9 cellular contexts compared by ENCODE assay signal in genomic region chr4:125741825-125742452, GRCh38.
DNase-seq lines count a peak whose midpoint lies in the region; ATAC-seq and TF ChIP-seq lines count a peak whose summit lies in the region.
"Had no signal": no experiment of that assay in that cellular context is flagged by ENCODE, and none has a peak within 500 bp of the region (broad histone marks: within the 10 kb centered on the region; RNA-seq: fewer than 3 reads in every experiment).

No MANE protein-coding gene starts in this region.

- peaks cover 38% of the 10 kb centered on the region for H3K4me1 Mint-ChIP-seq in osteocyte (ENCODE audit: unreplicated experiment)
- no peaks in the 10 kb centered on the region for H3K4me1 Mint-ChIP-seq in activated T-cell treated with anti-CD3 and anti-CD28 coated beads, Interleukin-2, amount 50 U/mL, for 72 hours (ENCODE audit: low read depth)

- no peaks in the 10 kb centered on the region for H3K27me3 Mint-ChIP-seq in osteocyte (ENCODE audit: unreplicated experiment)
- H3K27me3 Mint-ChIP-seq in activated T-cell treated with anti-CD3 and anti-CD28 coated beads, Interleukin-2, amount 50 U/mL, for 72 hours (ENCODE audit: low read depth) = no peaks in the 10 kb centered on the region

- H3K9me3 Mint-ChIP-seq in osteocyte (ENCODE audit: unreplicated experiment) = peaks cover 4% of the 10 kb centered on the region
- peaks cover 0 to 4% of the 10 kb centered on the region in 2 donors for H3K9me3 Mint-ChIP-seq in activated T-cell treated with anti-CD3 and anti-CD28 coated beads, Interleukin-2, amount 50 U/mL, for 72 hours

- DNase-seq in GM06990 (ENCODE audit: extremely low read depth, insufficient read length) (no peak), LHCN-M2 (ENCODE audit: low read depth) (peak; percentile 62), choroid plexus epithelial cell (ENCODE audit: low read depth) (peak; percentile 74), osteocyte (ENCODE audit: extremely low spot score, unreplicated experiment) (no peak), NCI-H1436 treated with DMSO at 0.1 percent for 48 hours (lab: John Stamatoyannopoulos, UW) (no peak), OCI-M2 (lab: John Stamatoyannopoulos, UW; ENCODE audit: unreplicated experiment) (no peak)
- DNase-seq in activated T-cell treated with anti-CD3 and anti-CD28 coated beads, Interleukin-2, amount 50 U/mL, for 72 hours = no peak
- DNase-seq: NCI-H187 had no signal

- TF ChIP-seq CTCF in GM06990 (IDR thresholded peaks at IDR 0.05; ENCODE audit: insufficient read depth, low read length, poor library complexity, severe bottlenecking) = peak; percentile 37
- peak; percentile 66 for TF ChIP-seq CTCF in choroid plexus epithelial cell (conservative IDR thresholded peaks at IDR 0.05; ENCODE audit: low read depth, low read length)
- TF ChIP-seq CTCF in osteocyte (IDR thresholded peaks at IDR 0.05) = peak; percentile 70

- H3K36me3 Mint-ChIP-seq in osteocyte (ENCODE audit: unreplicated experiment) = no peaks in the 10 kb centered on the region
- H3K36me3 Mint-ChIP-seq in activated T-cell treated with anti-CD3 and anti-CD28 coated beads, Interleukin-2, amount 50 U/mL, for 72 hours (ENCODE audit: insufficient read depth in 2 of 2) = no peaks in the 10 kb centered on the region

- no peak overlapping the region for H3K4me3 Mint-ChIP-seq in osteocyte (ENCODE audit: unreplicated experiment)
- H3K4me3 Mint-ChIP-seq in activated T-cell treated with anti-CD3 and anti-CD28 coated beads, Interleukin-2, amount 50 U/mL, for 72 hours = no peak overlapping the region

- peak overlapping the region; percentile 50 for H3K27ac Mint-ChIP-seq in osteocyte (ENCODE audit: unreplicated experiment)
- no peak overlapping the region for H3K27ac Mint-ChIP-seq in activated T-cell treated with anti-CD3 and anti-CD28 coated beads, Interleukin-2, amount 50 U/mL, for 72 hours

- H3K27me3 ChIP-seq in GM06990 (replicated peaks; ENCODE audit: control insufficient read depth, insufficient read depth, low read length) = no peaks in the 10 kb centered on the region

- H3K36me3 ChIP-seq in GM06990 (ENCODE audit: control insufficient read depth, insufficient read depth, low read length) = no peaks in the 10 kb centered on the region

- ATAC-seq in GM18907 (IDR thresholded peaks at IDR 0.05; ENCODE audit: unreplicated experiment) = no peak
- ATAC-seq in activated T-cell treated with anti-CD3 and anti-CD28 coated beads, Interleukin-2, amount 50 U/mL, for 72 hours (replicated peaks in 1 of 2) = no peak

- H3K4me3 ChIP-seq in GM06990 (replicated peaks; ENCODE audit: low read depth, low read length) (no peak overlapping the region), choroid plexus epithelial cell (ENCODE audit: low read depth, low read length) (no peak overlapping the region)

Comparison
In these comparisons a context has a peak if more than half of its experiments do, and no peak if none do; other contexts are left out.
1. DNase-seq: peak in LHCN-M2 (single experiment) and choroid plexus epithelial cell (single experiment); none in GM06990 (single experiment), osteocyte (single experiment), NCI-H1436 treated with DMSO at 0.1 percent for 48 hours (single experiment), OCI-M2 (single experiment) and activated T-cell treated with anti-CD3 and anti-CD28 coated beads, Interleukin-2, amount 50 U/mL, for 72 hours (0 of 2).
2. Peak in every context shown above with its lines, with median percentiles within 50 percentile points of each other: CTCF ChIP-seq.